Comparison of ENCODE assay signal across 23 cellular contexts in genomic region chr6:66127061-66127460, GRCh38.
"Had no signal": no experiment of that assay in that cellular context is flagged by ENCODE, and none has a peak within 500 bp of the region (broad histone marks: within the 10 kb centered on the region; RNA-seq: fewer than 3 reads in every experiment).

No MANE protein-coding gene starts in this region.

- H3K27me3 Mint-ChIP-seq: naive B cell had no signal

- H3K27me3 ChIP-seq: dorsolateral prefrontal cortex, esophagus squamous epithelium, gastrocnemius medialis, heart right ventricle, left lung had no signal

- DNase-seq: dermis blood vessel endothelial cell; dorsolateral prefrontal cortex; effector CD4-positive, alpha-beta T cell; effector memory CD4-positive, alpha-beta T cell; erythroblast; esophagus squamous epithelium; foreskin fibroblast; foreskin melanocyte; gastrocnemius medialis; glutamatergic neuron; heart right ventricle; hippocampal formation; left cardiac atrium; left lung; left ventricle myocardium superior; lower lobe of right lung; mesenchymal stem cell; mucosa of descending colon; naive B cell had no signal

- H3K4me1 ChIP-seq: esophagus squamous epithelium, gastrocnemius medialis, heart right ventricle, left lung, lower lobe of right lung had no signal

- H3K9me3 ChIP-seq: gastrocnemius medialis, lower lobe of right lung had no signal

- H3K4me1 Mint-ChIP-seq: mesothelial cell of epicardium, naive B cell had no signal

- H3K27ac ChIP-seq: coronary artery, dorsolateral prefrontal cortex, epithelial cell of prostate, esophagus squamous epithelium, gastrocnemius medialis, heart right ventricle, left lung, lower lobe of right lung had no signal

- H3K4me3 ChIP-seq: coronary artery, dorsolateral prefrontal cortex, esophagus squamous epithelium, gastrocnemius medialis, heart right ventricle, left lung, lower lobe of right lung, mucosa of descending colon had no signal

- H3K36me3 ChIP-seq: esophagus squamous epithelium, gastrocnemius medialis, heart right ventricle, left lung, lower lobe of right lung had no signal

- H3K36me3 Mint-ChIP-seq: mesothelial cell of epicardium, naive B cell had no signal

- ATAC-seq: esophagus mucosa, gastrocnemius medialis, heart right ventricle, left cardiac atrium, left lung, left ventricle myocardium superior, mucosa of descending colon had no signal

- H3K4me3 Mint-ChIP-seq: mesothelial cell of epicardium, naive B cell had no signal

- H3K27ac Mint-ChIP-seq: mesothelial cell of epicardium, naive B cell had no signal
